Comparison of ENCODE assay signal across 1 cellular context in the genomic region with DNA sequence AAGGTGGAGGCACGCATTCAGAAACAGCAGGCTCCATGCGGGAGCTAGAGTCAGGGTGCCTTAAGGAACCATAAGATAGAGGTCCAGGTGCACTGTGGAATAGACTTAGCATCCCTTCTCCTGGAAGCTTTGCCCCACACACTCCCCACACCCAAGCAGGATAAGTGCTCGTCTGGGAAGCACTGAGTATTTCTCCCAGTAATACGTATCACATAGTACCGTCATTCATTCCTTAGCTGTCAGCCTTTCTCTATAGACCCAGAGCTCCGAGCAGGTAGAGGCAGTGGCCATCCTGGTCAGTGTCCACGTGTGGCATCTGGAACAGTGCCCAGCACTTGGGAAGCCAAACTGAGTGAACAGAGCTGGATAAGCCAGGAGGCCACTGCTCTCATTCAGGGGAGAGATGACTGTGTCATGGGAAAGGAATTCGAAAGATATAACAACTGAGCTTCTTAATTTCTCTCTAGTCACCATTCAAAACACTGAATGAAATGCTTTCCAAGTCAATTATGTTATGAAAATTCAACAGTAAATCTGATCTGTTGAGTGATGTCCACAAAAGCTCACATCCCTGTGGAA.
TF ChIP-seq lines count a peak whose summit lies in the region.

No MANE protein-coding gene starts in this region.

TF ChIP-seq in HEK293, 187 proteins besides CTCF, POLR2A, EP300 and RAD21 (continued from another document):
- TF ChIP-seq ZNF558 (tag by site-specific recombination; IDR thresholded peaks at IDR 0.05): no peak
